1 cellular context compared by ENCODE assay signal in genomic region chr7:100840470-100841100, GRCh38.
A peak's percentile ranks its signal among the peaks of the same experiment; 100 is the strongest.
TF ChIP-seq lines count a peak whose summit lies in the region.

No MANE protein-coding gene starts in this region.

TF ChIP-seq in HepG2, 621 proteins besides CTCF, POLR2A, EP300 and RAD21 (continues in another document):
- TF ChIP-seq ZNF598 (CRISPR knock-in tag; IDR thresholded peaks at IDR 0.05; ENCODE audit: borderline replicate concordance) (no peak), ZNF775 (CRISPR knock-in tag; IDR thresholded peaks at IDR 0.05; ENCODE audit: borderline replicate concordance) (no peak), PPARG (CRISPR knock-in tag; conservative IDR thresholded peaks at IDR 0.05) (0 out of 2 replicates have a peak, but pooled peaks have one; percentile 19), SOX6 (IDR thresholded peaks at IDR 0.05) (no peak), SOX6 (CRISPR knock-in tag; IDR thresholded peaks at IDR 0.05) (0 out of 2 replicates have a peak, but pooled peaks have one; percentile 10), ZBTB44 (CRISPR knock-in tag; IDR thresholded peaks at IDR 0.05) (no peak), ZNF550 (CRISPR knock-in tag; IDR thresholded peaks at IDR 0.05; ENCODE audit: borderline replicate concordance) (no peak), FOXO4 (CRISPR knock-in tag; conservative IDR thresholded peaks at IDR 0.05) (no peak), ZNF780A (CRISPR knock-in tag; IDR thresholded peaks at IDR 0.05) (no peak), MTA3 (CRISPR knock-in tag; IDR thresholded peaks at IDR 0.05) (no peak), JARID2 (CRISPR knock-in tag; IDR thresholded peaks at IDR 0.05; ENCODE audit: insufficient replicate concordance) (no peak), ZNF362 (CRISPR knock-in tag; IDR thresholded peaks at IDR 0.05; ENCODE audit: borderline replicate concordance) (0 out of 2 replicates have a peak, but pooled peaks have one; percentile 46), ZNF274 (CRISPR knock-in tag; IDR thresholded peaks at IDR 0.05) (no peak), TFDP1 (CRISPR knock-in tag; IDR thresholded peaks at IDR 0.05; ENCODE audit: borderline replicate concordance) (no peak), HDAC1 (CRISPR knock-in tag; IDR thresholded peaks at IDR 0.05) (no peak), NCOA2 (CRISPR knock-in tag; IDR thresholded peaks at IDR 0.05) (no peak), ZIK1 (CRISPR knock-in tag; IDR thresholded peaks at IDR 0.05; ENCODE audit: borderline replicate concordance, low read depth) (no peak), NR2F6 (IDR thresholded peaks at IDR 0.05) (no peak), NR2F6 (CRISPR knock-in tag; IDR thresholded peaks at IDR 0.05) (peak; percentile 50), WIZ (CRISPR knock-in tag; IDR thresholded peaks at IDR 0.05) (no peak), TBL1XR1 (IDR thresholded peaks at IDR 0.05; ENCODE audit: borderline replicate concordance, low read length, partially characterized antibody) (no peak), ZBTB49 (CRISPR knock-in tag; IDR thresholded peaks at IDR 0.05; ENCODE audit: borderline replicate concordance) (no peak), ZNF335 (CRISPR knock-in tag; IDR thresholded peaks at IDR 0.05) (no peak), ZNF512B (CRISPR knock-in tag; IDR thresholded peaks at IDR 0.05; ENCODE audit: borderline replicate concordance) (no peak), ZNF605 (CRISPR knock-in tag; IDR thresholded peaks at IDR 0.05) (no peak), DR1 (CRISPR knock-in tag; IDR thresholded peaks at IDR 0.05) (no peak), FOXA3 (CRISPR knock-in tag; IDR thresholded peaks at IDR 0.05) (peak; percentile 73), IRF2 (CRISPR knock-in tag; IDR thresholded peaks at IDR 0.05) (no peak), SMARCE1 (IDR thresholded peaks at IDR 0.05; ENCODE audit: borderline replicate concordance) (no peak), RXRB (CRISPR knock-in tag; IDR thresholded peaks at IDR 0.05; ENCODE audit: borderline replicate concordance) (peak; percentile 39; the same call in 1 of the 2 replicates), ZBED4 (CRISPR knock-in tag; IDR thresholded peaks at IDR 0.05; ENCODE audit: borderline replicate concordance) (peak; percentile 57; the same call in 1 of the 2 replicates), RARA (CRISPR knock-in tag; IDR thresholded peaks at IDR 0.05) (peak; percentile 76), FOXP4 (CRISPR knock-in tag; IDR thresholded peaks at IDR 0.05) (0 out of 2 replicates have a peak, but pooled peaks have one; percentile 32), ZNF678 (CRISPR knock-in tag; IDR thresholded peaks at IDR 0.05) (no peak), ZNF776 (CRISPR knock-in tag; IDR thresholded peaks at IDR 0.05) (no peak), ZNF570 (CRISPR knock-in tag; IDR thresholded peaks at IDR 0.05; ENCODE audit: borderline replicate concordance) (no peak), HCFC1 (IDR thresholded peaks at IDR 0.05; ENCODE audit: low read depth, low read length) (no peak), ZNF577 (CRISPR knock-in tag; IDR thresholded peaks at IDR 0.05; ENCODE audit: borderline replicate concordance, low read depth) (no peak), FOXA1 (IDR thresholded peaks at IDR 0.05) (no peak), FOXA1 (CRISPR knock-in tag; IDR thresholded peaks at IDR 0.05) (peak; percentile 50; the same call in 1 of the 2 replicates)
